In genomic region chr1:214445201-214445600, GRCh38 we compare ENCODE assay signal across 10 cellular contexts.
DNase-seq lines count a peak whose midpoint lies in the region; ATAC-seq, FAIRE-seq and TF ChIP-seq lines count a peak whose summit lies in the region.
"Had no signal": no experiment of that assay in that cellular context is flagged by ENCODE, and none has a peak within 500 bp of the region (broad histone marks: within the 10 kb centered on the region; RNA-seq: fewer than 3 reads in every experiment).

No MANE protein-coding gene starts in this region.

- H3K4me3 ChIP-seq in AG10803 (ENCODE audit: low read length), result peak overlapping the region; percentile 11; the same call in 1 of the 2 replicates
- no peak overlapping the region for H3K4me3 ChIP-seq in adipocyte (ENCODE audit: low read length)
- no peak overlapping the region for H3K4me3 ChIP-seq in naive thymus-derived CD4-positive, alpha-beta T cell (ENCODE audit: low read length)

- no peak for TF ChIP-seq CTCF in AG10803 (conservative IDR thresholded peaks at IDR 0.05; ENCODE audit: low read length)

- DNase-seq in AG10803 (ENCODE audit: low read depth) (peak; percentile 71), HTR-8/SVneo (ENCODE audit: insufficient read length, low spot score) (no peak), adipocyte (ENCODE audit: low read depth) (peak; percentile 19), COR-L47 (lab: John Stamatoyannopoulos, UW) (no peak), OCI-M1 (lab: John Stamatoyannopoulos, UW) (no peak), NCI-H526 treated with DMSO at 0.1 percent for 48 hours (lab: John Stamatoyannopoulos, UW) (no peak)
- no peak for DNase-seq in naive thymus-derived CD4-positive, alpha-beta T cell
- no peak for DNase-seq in stimulated activated naive CD4-positive, alpha-beta T cell (lab: John Stamatoyannopoulos, UW)

- no peaks in the 10 kb centered on the region for H3K27me3 ChIP-seq in adipocyte (replicated peaks; ENCODE audit: control insufficient read depth, insufficient read depth, low read length)
- no peaks in the 10 kb centered on the region for H3K27me3 ChIP-seq in naive thymus-derived CD4-positive, alpha-beta T cell (ENCODE audit: control insufficient read depth in 2 of 2, insufficient read depth in 2 of 2, low read length in 2 of 2)

- peak; percentile 70 for FAIRE-seq in HTR-8/SVneo (lab: Jason Lieb, UNC)
- FAIRE-seq: GM12892 had no signal

- peak overlapping the region in 1 of 9 donors; percentile 79 for H3K27ac Mint-ChIP-seq in naive thymus-derived CD4-positive, alpha-beta T cell
- H3K27ac Mint-ChIP-seq: activated naive CD4-positive, alpha-beta T cell treated with anti-CD3 and anti-CD28 coated beads, Interleukin-2, amount 50 U/mL, for 24 hours had no signal

- H3K27ac ChIP-seq in naive thymus-derived CD4-positive, alpha-beta T cell (ENCODE audit: low read depth, low read length), result no peak overlapping the region

- H3K4me1 ChIP-seq in adipocyte (ENCODE audit: control insufficient read depth, insufficient read depth, low read length), result peaks cover 41% of the 10 kb centered on the region
- H3K4me1 ChIP-seq in naive thymus-derived CD4-positive, alpha-beta T cell (ENCODE audit: control insufficient read depth in 2 of 2, insufficient read depth in 2 of 2, low read length in 2 of 2), result no peaks in the 10 kb centered on the region

- ATAC-seq in naive thymus-derived CD4-positive, alpha-beta T cell, result peak; percentile 20

- no peak overlapping the region for H3K9ac ChIP-seq in adipocyte (ENCODE audit: low read length)

- POLR2A ChIA-PET in naive thymus-derived CD4-positive, alpha-beta T cell (lab: Charles Lee), result no interaction called here

- H3K9me3 ChIP-seq in adipocyte (ENCODE audit: control insufficient read depth, low read length), result no peaks in the 10 kb centered on the region
- no peaks in the 10 kb centered on the region for H3K9me3 ChIP-seq in naive thymus-derived CD4-positive, alpha-beta T cell (ENCODE audit: control insufficient read depth in 2 of 3, low read length in 3 of 3)

- H3K27me3 Mint-ChIP-seq in naive thymus-derived CD4-positive, alpha-beta T cell, result peaks cover 0 to 10% (median 0%) of the 10 kb centered on the region in 5 donors

- H3K36me3 ChIP-seq in adipocyte (ENCODE audit: control insufficient read depth, insufficient read depth, low read length, severe bottlenecking), result no peaks in the 10 kb centered on the region
- H3K36me3 ChIP-seq in naive thymus-derived CD4-positive, alpha-beta T cell (ENCODE audit: control insufficient read depth in 2 of 3, insufficient read depth in 3 of 3, low read length in 3 of 3), result no peaks in the 10 kb centered on the region

- peaks cover 0 to 56% (median 14%) of the 10 kb centered on the region in 7 donors for H3K4me1 Mint-ChIP-seq in naive thymus-derived CD4-positive, alpha-beta T cell

- no peaks in the 10 kb centered on the region for H3K9me3 Mint-ChIP-seq in naive thymus-derived CD4-positive, alpha-beta T cell
- H3K9me3 Mint-ChIP-seq: activated naive CD4-positive, alpha-beta T cell treated with anti-CD3 and anti-CD28 coated beads, Interleukin-2, amount 50 U/mL, for 24 hours had no signal

- no peak overlapping the region for H3K4me3 Mint-ChIP-seq in naive thymus-derived CD4-positive, alpha-beta T cell
- H3K4me3 Mint-ChIP-seq: activated naive CD4-positive, alpha-beta T cell treated with anti-CD3 and anti-CD28 coated beads, Interleukin-2, amount 50 U/mL, for 24 hours had no signal

- CTCF ChIA-PET in naive thymus-derived CD4-positive, alpha-beta T cell (lab: Charles Lee), result no interaction called here

- peaks cover 0 to 9% (median 0%) of the 10 kb centered on the region in 5 donors for H3K36me3 Mint-ChIP-seq in naive thymus-derived CD4-positive, alpha-beta T cell
- H3K36me3 Mint-ChIP-seq: activated naive CD4-positive, alpha-beta T cell treated with anti-CD3 and anti-CD28 coated beads, Interleukin-2, amount 50 U/mL, for 24 hours had no signal

- intact Hi-C loops in naive thymus-derived CD4-positive, alpha-beta T cell (cut with micrococcal nuclease), result no loop called here

Comparison
In these comparisons a context has a peak if more than half of its experiments do, and no peak if none do; other contexts are left out.
1. DNase-seq: peak in AG10803 (single experiment) and adipocyte (single experiment); none in HTR-8/SVneo (single experiment), naive thymus-derived CD4-positive, alpha-beta T cell (0 of 9), COR-L47 (single experiment), OCI-M1 (single experiment), stimulated activated naive CD4-positive, alpha-beta T cell (0 of 6) and NCI-H526 treated with DMSO at 0.1 percent for 48 hours (single experiment).